ENCODE assay signal across 18 cellular contexts in genomic region chr7:81990395-81990794, GRCh38.
DNase-seq lines count a peak whose midpoint lies in the region; ATAC-seq and TF ChIP-seq lines count a peak whose summit lies in the region.
"Had no signal": no experiment of that assay in that cellular context is flagged by ENCODE, and none has a peak within 500 bp of the region (broad histone marks: within the 10 kb centered on the region; RNA-seq: fewer than 3 reads in every experiment).

No MANE protein-coding gene starts in this region.

- 87 to 92% (median 89%) methylated on average over 2 of the region's 2 CpGs for WGBS in psoas muscle, 3 donors

- in situ Hi-C loops in brain microvascular endothelial cell (cut with HindIII; ENCODE audit: low pct_ligation_motif_present, low sequenced_read_pairs): no loop called here

- DNase-seq in EH (ENCODE audit: low read depth): peak; percentile 50
- peak; percentile 7 for DNase-seq in MV-4-11 (lab: John Stamatoyannopoulos, UW)
- peak; percentile 6 for DNase-seq in brain microvascular endothelial cell
- DNase-seq in kidney glomerular epithelial cell (lab: John Stamatoyannopoulos, UW): peak; percentile 44
- no peak for DNase-seq in psoas muscle
- no peak for DNase-seq in cerebellum (ENCODE audit: low spot score)
- DNase-seq: activated B cell treated with CpG ODN at 0.5 μM for 24 hours; activated naive CD4-positive, alpha-beta T cell; caudate nucleus; CD8-positive, alpha-beta T cell; Karpas-422; NCI-H2029; nucleus accumbens; small intestine; stomach had no signal

- no peaks in the 10 kb centered on the region for H3K4me1 ChIP-seq in psoas muscle
- H3K4me1 ChIP-seq: stomach had no signal

- TF ChIP-seq CTCF in brain microvascular endothelial cell (IDR thresholded peaks at IDR 0.05; ENCODE audit: low read depth, low read length, missing control alignments) (no peak), psoas muscle (IDR thresholded peaks at IDR 0.05) (no peak)

- peaks cover 2% of the 10 kb centered on the region for H3K36me3 ChIP-seq in brain microvascular endothelial cell (replicated peaks)
- peaks cover 0 to 66% of the 10 kb centered on the region in 2 donors for H3K36me3 ChIP-seq in psoas muscle (ENCODE audit: insufficient read depth in 1 of 2, low read depth in 1 of 2)

- H3K27ac ChIP-seq in brain microvascular endothelial cell (no peak overlapping the region), psoas muscle (no peak overlapping the region)
- H3K27ac ChIP-seq: SK-N-MC, stomach had no signal

- intact Hi-C loops in psoas muscle (cut with DNase I): no loop called here

- no peaks in the 10 kb centered on the region for H3K9me3 ChIP-seq in psoas muscle
- H3K9me3 ChIP-seq: stomach had no signal

- H3K4me3 ChIP-seq in brain microvascular endothelial cell (ENCODE audit: low read depth, low read length) (no peak overlapping the region), psoas muscle (no peak overlapping the region)
- H3K4me3 ChIP-seq: SK-N-MC, stomach had no signal

- no peak for ATAC-seq in psoas muscle
- no peak for ATAC-seq in HG02852 (IDR thresholded peaks at IDR 0.05; ENCODE audit: unreplicated experiment)
- no peak for ATAC-seq in GM18517 (IDR thresholded peaks at IDR 0.05; ENCODE audit: unreplicated experiment)
- ATAC-seq: CD8-positive, alpha-beta T cell had no signal

- H3K27me3 ChIP-seq in brain microvascular endothelial cell (replicated peaks): no peaks in the 10 kb centered on the region
- H3K27me3 ChIP-seq in psoas muscle (ENCODE audit: insufficient read depth in 3 of 3, low read length in 2 of 3): no peaks in the 10 kb centered on the region
- H3K27me3 ChIP-seq: stomach had no signal

Comparison
In these comparisons a context has a peak if more than half of its experiments do, and no peak if none do; other contexts are left out.
1. DNase-seq: peak in EH (single experiment), MV-4-11 (single experiment), brain microvascular endothelial cell (single experiment) and kidney glomerular epithelial cell (single experiment); none in psoas muscle (0 of 2) and cerebellum (single experiment).